ENCODE assay signal across 27 cellular contexts in the genomic region with DNA sequence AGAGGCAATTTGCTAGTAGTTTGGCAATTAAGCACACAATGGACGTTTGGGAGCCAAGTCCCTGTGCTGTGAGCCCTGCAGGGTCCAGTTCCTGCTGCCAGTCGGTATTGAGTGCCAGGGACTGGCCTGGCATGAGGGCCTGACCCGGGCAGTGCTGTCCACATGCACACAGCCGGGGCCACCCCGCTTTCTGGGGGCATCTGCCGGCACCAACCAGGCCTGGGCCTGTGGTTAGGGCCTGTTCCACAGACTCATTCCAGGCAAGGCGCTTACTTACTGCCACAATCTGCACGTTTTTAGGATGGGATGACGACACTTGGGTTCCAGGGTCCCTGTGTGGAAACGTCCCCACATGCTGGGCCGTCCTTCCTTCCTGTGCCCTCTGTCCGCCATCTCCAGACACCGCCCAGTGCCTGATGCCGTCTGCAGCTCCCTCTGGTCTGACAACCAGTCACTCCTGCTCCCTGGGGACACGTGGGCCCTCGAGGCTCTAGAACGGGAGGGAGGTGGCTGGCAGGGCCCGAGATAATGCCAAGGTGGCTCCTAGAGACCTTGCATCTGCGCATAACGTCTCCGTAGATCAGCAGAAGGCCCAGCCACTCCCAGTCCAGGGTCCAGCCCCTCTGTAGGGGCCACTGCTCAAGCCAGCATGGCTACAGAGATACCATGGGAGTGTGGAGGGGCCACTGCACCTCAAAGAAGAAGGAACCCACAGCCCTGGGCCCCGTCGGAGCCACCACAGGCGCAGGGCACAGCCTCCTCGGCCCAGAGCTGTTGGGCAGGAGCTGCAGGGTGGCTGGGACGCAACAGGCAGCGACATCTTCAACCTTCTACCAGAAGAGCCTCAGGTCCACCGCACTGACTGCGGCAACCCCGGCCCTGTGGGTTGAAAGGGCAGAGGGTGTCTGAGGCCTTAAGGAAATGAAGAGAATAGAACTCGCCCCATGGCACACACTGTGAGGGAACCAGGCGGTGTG. TPM values are rescaled to one million over a fixed set of nuclear protein-coding genes. Genes with fewer than 3 reads are reported as not detected.
DNase-seq lines count a peak whose midpoint lies in the region; ATAC-seq, FAIRE-seq and TF ChIP-seq lines count a peak whose summit lies in the region.
"Had no signal": no experiment of that assay in that cellular context is flagged by ENCODE, and none has a peak within 500 bp of the region (broad histone marks: within the 10 kb centered on the region; RNA-seq: fewer than 3 reads in every experiment).

No MANE protein-coding gene starts in this region.

- no peak for TF ChIP-seq EP300 in H1 (IDR thresholded peaks at IDR 0.05; ENCODE audit: borderline replicate concordance in 1 of 2, low read depth in 2 of 2, low read length in 2 of 2)

- H3K23me2 ChIP-seq in H1 (ENCODE audit: low read depth, low read length) = 0 out of 2 replicates have a peak, but pooled peaks cover 1% of the 10 kb centered on the region

- FAIRE-seq in H1 (lab: Jason Lieb, UNC) = no peak
- no peak for FAIRE-seq in small intestine (lab: Jason Lieb, UNC)
- FAIRE-seq: GM19239, RCC 7860 had no signal

- POLR2A ChIA-PET in H1 (lab: Charles Lee; ENCODE audit: partially characterized antibody) = no interaction called here

- H2AFZ ChIP-seq in H1 (ENCODE audit: low read length) = no peak overlapping the region

- WGBS in H1 (ENCODE audit: extremely low coverage in 1 of 2, insufficient coverage in 1 of 2, insufficient read length in 1 of 2, insufficient replicate concordance in 2 of 2, low coverage in 1 of 2, low lambda C conversion rate in 2 of 2, missing lambda C conversion rate in 1 of 2), 2 experiments = 87% methylated on average over 32 of the region's 32 CpGs; no CpG with 5 or more reads in 1 of the 2 experiments
- WGBS in small intestine, 3 donors = 62 to 80% (median 66%) methylated on average over 32 of the region's 32 CpGs

- no peak overlapping the region for H3K14ac ChIP-seq in H1 (ENCODE audit: insufficient read length)

- CTCF ChIA-PET in H1 (lab: Charles Lee; ENCODE audit: partially characterized antibody) = interaction anchor here (1.2 kb wide), 1 partner anchor 53 kb away, joined by 3 read pairs; no protein-coding TSS in a partner anchor

- H4K91ac ChIP-seq in H1 (replicated peaks; ENCODE audit: insufficient read length, low read length) = no peak overlapping the region

- H4K20me1 ChIP-seq in H1 (replicated peaks in 1 of 2; ENCODE audit: control insufficient read depth in 1 of 2, insufficient read depth in 2 of 2, low read length in 2 of 2) = no peaks in the 10 kb centered on the region

- no peaks in the 10 kb centered on the region for H3K79me2 ChIP-seq in H1 (ENCODE audit: control insufficient read depth in 1 of 2, insufficient read depth in 2 of 2, low read length in 2 of 2)

- no peaks in the 10 kb centered on the region for H3K9me3 ChIP-seq in H1 (ENCODE audit: insufficient read depth in 2 of 2, low read depth in 1 of 2, low read length in 1 of 2)
- H3K9me3 ChIP-seq in small intestine (ENCODE audit: control insufficient read depth, low read depth) = no peaks in the 10 kb centered on the region
- H3K9me3 ChIP-seq: SJCRH30 had no signal

- H3K4me2 ChIP-seq in H1 (ENCODE audit: insufficient read depth in 1 of 2, low read depth in 2 of 2, low read length in 2 of 2) = no peak overlapping the region

- H3K4ac ChIP-seq in H1 (replicated peaks; ENCODE audit: insufficient read length, low read depth, low read length) = no peak overlapping the region

- H3K27me3 ChIP-seq in H1 (replicated peaks in 1 of 4; ENCODE audit: control insufficient read depth in 3 of 4, extremely low read depth in 1 of 4, insufficient read depth in 3 of 4, low read length in 3 of 4) = peaks cover 0 to 27% (median 14%) of the 10 kb centered on the region in 4 experiments; a peak in 6 of 7 replicates
- H3K27me3 ChIP-seq in small intestine (ENCODE audit: control insufficient read depth in 2 of 2, insufficient read depth in 2 of 2, low read length in 2 of 2) = peaks cover 0 to 3% of the 10 kb centered on the region in 2 donors
- H3K27me3 ChIP-seq: SJCRH30 had no signal

- H3K4me3 ChIP-seq in H1 (ENCODE audit: extremely low read depth in 1 of 4, insufficient read depth in 2 of 4, low read depth in 3 of 4, low read length in 4 of 4) (no peak overlapping the region), small intestine (ENCODE audit: low read depth in 1 of 2, low read length in 2 of 2) (no peak overlapping the region)
- H3K4me3 ChIP-seq: SJCRH30 had no signal

- H3K27ac ChIP-seq in H1 (ENCODE audit: low read depth, low read length) (no peak overlapping the region), small intestine (ENCODE audit: low read depth in 1 of 2, low read length in 1 of 2) (peak overlapping the region in 1 of 2 donors; percentile 58)
- H3K27ac ChIP-seq: SJCRH30 had no signal

- no peaks in the 10 kb centered on the region for H3K79me1 ChIP-seq in H1 (ENCODE audit: low read depth, low read length)

- no peak overlapping the region for H2BK5ac ChIP-seq in H1 (ENCODE audit: low read depth, low read length)

- H3K56ac ChIP-seq in H1 (replicated peaks; ENCODE audit: insufficient read length, low read depth, low read length) = no peak overlapping the region

- no peak overlapping the region for H4K5ac ChIP-seq in H1 (ENCODE audit: insufficient read length, low read depth, low read length)

- no peak for TF ChIP-seq CTCF in H1 (IDR thresholded peaks at IDR 0.05; ENCODE audit: control extremely low read depth in 1 of 3, insufficient read depth in 1 of 3, low read depth in 1 of 3, low read length in 3 of 3)

- TF ChIP-seq POLR2A in H1 (IDR thresholded peaks at IDR 0.05; ENCODE audit: control extremely low read depth in 1 of 2, low read depth in 2 of 2, low read length in 2 of 2) = no peak

- H3K36me3 ChIP-seq in H1 (ENCODE audit: control insufficient read depth in 2 of 4, insufficient read depth in 4 of 4, low read length in 3 of 4) (no peaks in the 10 kb centered on the region), small intestine (ENCODE audit: control insufficient read depth in 2 of 2, insufficient read depth in 2 of 2, low read length in 2 of 2) (peaks cover 0 to 5% of the 10 kb centered on the region in 2 donors)
- H3K36me3 ChIP-seq: SJCRH30 had no signal

- no peak overlapping the region for H3K23ac ChIP-seq in H1 (ENCODE audit: insufficient read length)

- H2BK20ac ChIP-seq in H1 (ENCODE audit: low read length) = no peak overlapping the region

- H2BK15ac ChIP-seq in H1 (ENCODE audit: low read length) = no peak overlapping the region

- no peak overlapping the region for H3K9ac ChIP-seq in H1 (replicated peaks in 1 of 4; ENCODE audit: extremely low read depth in 1 of 4, low read depth in 3 of 4, low read length in 3 of 4)

- no peak overlapping the region for H2AK5ac ChIP-seq in H1 (ENCODE audit: low read depth, low read length)

- H3K4me1 ChIP-seq in H1 (replicated peaks in 1 of 4; ENCODE audit: control insufficient read depth in 3 of 4, insufficient read depth in 4 of 4, low read length in 3 of 4) (peaks cover 0 to 7% (median under 1%) of the 10 kb centered on the region in 4 experiments; a peak in 2 of 7 replicates), small intestine (ENCODE audit: control insufficient read depth in 2 of 2, insufficient read depth in 1 of 2, low read depth in 1 of 2, low read length in 1 of 2) (peaks cover 2 to 4% of the 10 kb centered on the region in 2 donors)

- DNase-seq in DMS79 (lab: John Stamatoyannopoulos, UW) (peak; percentile 17), NCI-H1436 treated with DMSO at 0.1 percent for 48 hours (lab: John Stamatoyannopoulos, UW) (peak; percentile 34), H1 (ENCODE audit: low read depth in 1 of 2, low spot score in 2 of 2) (no peak), small intestine (peak; percentile 85), AG08396 (ENCODE audit: low spot score) (no peak)
- DNase-seq: C1 segment of cervical spinal cord; Calu3; CD8-positive, alpha-beta memory T cell; DMS153; EL; GF-D8; H9; HFFc6; KG1; NCI-H1092 treated with DMSO at 0.1 percent for 48 hours; NCI-H2029 treated with DMSO at 0.1 percent for 48 hours; NCI-H2227 treated with DMSO at 0.1 percent for 48 hours; NCI-H510A; NCI-H82; OCI-M1; SJCRH30; T-helper 1 cell; T-helper 9 cell had no signal

- no peak overlapping the region for H2BK120ac ChIP-seq in H1 (replicated peaks; ENCODE audit: low read depth, low read length)

- TF ChIP-seq RAD21 in H1 (IDR thresholded peaks at IDR 0.05 in 1 of 2, conservative IDR thresholded peaks at IDR 0.05 in 1 of 2; ENCODE audit: low read depth in 2 of 2, low read length in 2 of 2) = no peak

- H3K18ac ChIP-seq in H1 (ENCODE audit: extremely low read depth, low read length) = no peak overlapping the region

- ATAC-seq in GM21723 (IDR thresholded peaks at IDR 0.05; ENCODE audit: unreplicated experiment) (no peak), GM18870 (IDR thresholded peaks at IDR 0.05; ENCODE audit: unreplicated experiment) (no peak)

- peak overlapping the region; percentile 35; the same call in 1 of the 2 replicates for H4K8ac ChIP-seq in H1 (ENCODE audit: extremely low read depth, insufficient read depth, low read length)

- no peak overlapping the region for H2BK12ac ChIP-seq in H1 (ENCODE audit: low read depth, low read length)

TF ChIP-seq in H1, 55 proteins besides CTCF, POLR2A, EP300 and RAD21 (continues in another document):
- TF ChIP-seq SP1 (IDR thresholded peaks at IDR 0.05; ENCODE audit: low read depth, low read length) (no peak), SIX5 (IDR thresholded peaks at IDR 0.05; ENCODE audit: low read depth, low read length) (no peak), GTF2F1 (IDR thresholded peaks at IDR 0.05; ENCODE audit: borderline replicate concordance, low read depth, low read length) (no peak)

RNA-seq across cellular contexts. Expression of a gene that starts 24.7 kb away (rescaled TPM):
- 0.95 and 1.1 TPM in 2 replicates for total RNA-seq in H1 (2021; fragmentation: NEBNext Ultra II Directional; extraction: Animal tissue kit (Norgen Biotek cat#: 25700))
- polyA plus RNA-seq in H1 (2011; rRNA removed) = 1.0 and 1.3 TPM in 2 replicates
- polyA plus RNA-seq in H1 (2011; cell fraction: cytosol; rRNA removed) = 1.4 TPM
- polyA plus RNA-seq in H1 (2011; cell fraction: nucleus; rRNA removed) = 1.9 TPM
- polyA plus RNA-seq in H1 (2012, experiment 1 of 2) = 1.1 to 1.3 TPM (median 1.2 TPM) in 4 replicates
- polyA plus RNA-seq in H1 (2012, experiment 2 of 2) = 1.6 TPM
- polyA plus RNA-seq in H1 (2013, experiment 1 of 2) = 1.5 TPM
- 1.2 TPM for polyA plus RNA-seq in H1 (2013, experiment 2 of 2)
- polyA minus RNA-seq in H1 (2011; rRNA and poly(A)+ RNA removed) = 0.46 and 0.47 TPM in 2 replicates
- polyA minus RNA-seq in H1 (2011; cell fraction: cytosol; rRNA and poly(A)+ RNA removed) = 0.95 TPM
- polyA minus RNA-seq in H1 (2011; cell fraction: nucleus; rRNA and poly(A)+ RNA removed) = 1.4 TPM
- polyA plus RNA-seq in small intestine = 10 to 100 TPM; 24.1 to 51.7 (median 48.9) TPM

RNA-seq across cellular contexts. Expression of a gene that starts 56.5 kb away (rescaled TPM):
- total RNA-seq in H1 (2021; fragmentation: NEBNext Ultra II Directional; extraction: Animal tissue kit (Norgen Biotek cat#: 25700)) = 27.5 and 30.0 TPM in 2 replicates
- polyA plus RNA-seq in H1 (2011; rRNA removed) (14.4 and 19.5 TPM in 2 replicates), small intestine (10 to 100 TPM; 47.2 to 85.7 (median 70.5) TPM)
- polyA plus RNA-seq in H1 (2011; cell fraction: cytosol; rRNA removed) = 17.3 TPM
- polyA plus RNA-seq in H1 (2011; cell fraction: nucleus; rRNA removed) = 38.7 TPM
- 24.9 to 34.9 TPM (median 31.8 TPM) in 4 replicates for polyA plus RNA-seq in H1 (2012, experiment 1 of 2)
- polyA plus RNA-seq in H1 (2012, experiment 2 of 2) = 19.3 TPM
- polyA plus RNA-seq in H1 (2013, experiment 1 of 2) = 16.3 TPM
- 14.9 TPM for polyA plus RNA-seq in H1 (2013, experiment 2 of 2)
- polyA minus RNA-seq in H1 (2011; rRNA and poly(A)+ RNA removed) = 16.7 and 19.2 TPM in 2 replicates
- polyA minus RNA-seq in H1 (2011; cell fraction: cytosol; rRNA and poly(A)+ RNA removed) = 12.9 TPM
- 14.7 TPM for polyA minus RNA-seq in H1 (2011; cell fraction: nucleus; rRNA and poly(A)+ RNA removed)

Comparison
In these comparisons a context has a peak if more than half of its experiments do, and no peak if none do; other contexts are left out.
1. DNase-seq: peak in DMS79 (single experiment), NCI-H1436 treated with DMSO at 0.1 percent for 48 hours (single experiment) and small intestine (single experiment); none in H1 (0 of 2) and AG08396 (single experiment).
2. RNA of a gene that starts 24.7 kb away (polyA plus RNA-seq): 24.1 to 51.7 TPM in small intestine; 1.0 to 1.9 TPM in H1; every median in the first group is over 4 times any median in the second.